ENCODE assay signal across 11 cellular contexts in genomic region chr5:123916331-123917121, GRCh38.
A peak's percentile ranks its signal among the peaks of the same experiment; 100 is the strongest.
DNase-seq lines count a peak whose midpoint lies in the region; TF ChIP-seq lines count a peak whose summit lies in the region.
"Had no signal": no experiment of that assay in that cellular context is flagged by ENCODE, and none has a peak within 500 bp of the region (broad histone marks: within the 10 kb centered on the region; RNA-seq: fewer than 3 reads in every experiment).

No MANE protein-coding gene starts in this region.

- no peaks in the 10 kb centered on the region for H4K20me1 ChIP-seq in neural progenitor cell (ENCODE audit: low read depth)

- no peak overlapping the region for H2AFZ ChIP-seq in neural progenitor cell (replicated peaks)

- no peaks in the 10 kb centered on the region for H3K27me3 ChIP-seq in endocrine pancreas (ENCODE audit: control insufficient read depth, insufficient read depth, low read length)
- no peaks in the 10 kb centered on the region for H3K27me3 ChIP-seq in neural progenitor cell
- H3K27me3 ChIP-seq: stomach had no signal

- H3F3A ChIP-seq in neural progenitor cell (ENCODE audit: low read depth), result no peaks in the 10 kb centered on the region

- no peak overlapping the region for H3K27ac ChIP-seq in neural progenitor cell
- H3K27ac ChIP-seq: stomach had no signal

- no peak overlapping the region for H3K9ac ChIP-seq in endocrine pancreas (ENCODE audit: control insufficient read depth, insufficient read depth, low read length)
- no peak overlapping the region for H3K9ac ChIP-seq in neural progenitor cell

- H3K36me3 ChIP-seq in endocrine pancreas (ENCODE audit: control insufficient read depth, insufficient read depth, low read length), result no peaks in the 10 kb centered on the region
- H3K36me3 ChIP-seq in neural progenitor cell, result no peaks in the 10 kb centered on the region
- H3K36me3 ChIP-seq: stomach had no signal

- TF ChIP-seq CTCF in endothelial cell (IDR thresholded peaks at IDR 0.05; ENCODE audit: unreplicated experiment), result no peak
- TF ChIP-seq CTCF in neural progenitor cell (IDR thresholded peaks at IDR 0.05), result no peak

- H3K36me3 Mint-ChIP-seq in endothelial cell (ENCODE audit: low read depth, unreplicated experiment) (no peaks in the 10 kb centered on the region), neural progenitor cell (peaks cover 2% of the 10 kb centered on the region)

- H3K4me1 ChIP-seq in endocrine pancreas (ENCODE audit: control insufficient read depth, insufficient read depth, low read length), result peaks cover 6% of the 10 kb centered on the region
- H3K4me1 ChIP-seq in neural progenitor cell, result no peaks in the 10 kb centered on the region

- H3K4me1 Mint-ChIP-seq in endothelial cell (ENCODE audit: unreplicated experiment), result no peaks in the 10 kb centered on the region
- H3K4me1 Mint-ChIP-seq in neural progenitor cell, result no peaks in the 10 kb centered on the region

- no peaks in the 10 kb centered on the region for H3K9me3 ChIP-seq in endocrine pancreas (ENCODE audit: control insufficient read depth, low read length)
- H3K9me3 ChIP-seq in neural progenitor cell (ENCODE audit: low read depth), result no peaks in the 10 kb centered on the region

- H3K79me2 ChIP-seq in neural progenitor cell (ENCODE audit: low read depth), result no peaks in the 10 kb centered on the region

- H3K27me3 Mint-ChIP-seq in endothelial cell (ENCODE audit: unreplicated experiment), result no peaks in the 10 kb centered on the region
- H3K27me3 Mint-ChIP-seq in neural progenitor cell (ENCODE audit: insufficient read depth, low read depth), result no peaks in the 10 kb centered on the region
- H3K27me3 Mint-ChIP-seq: progenitor cell of endocrine pancreas had no signal

- H3K27ac Mint-ChIP-seq in endothelial cell (ENCODE audit: unreplicated experiment) (no peak overlapping the region), neural progenitor cell (no peak overlapping the region)
- H3K27ac Mint-ChIP-seq: activated T-helper 1 cell treated with anti-CD3 and anti-CD28 coated beads, Interleukin-12 subunit alpha, Interleukin-12 subunit beta, Interleukin-2, Interleukin-4 antibody, amounts not matched to agents 30 ng/mL and 10 ng/mL and 1 ng/mL, durations not matched to agents 14 hours and 24 hours and 36 hours; progenitor cell of endocrine pancreas had no signal

- no peak overlapping the region for H3K4me3 Mint-ChIP-seq in endothelial cell (ENCODE audit: unreplicated experiment)
- H3K4me3 Mint-ChIP-seq in neural progenitor cell, result no peak overlapping the region
- H3K4me3 Mint-ChIP-seq: activated T-helper 1 cell treated with anti-CD3 and anti-CD28 coated beads, Interleukin-12 subunit alpha, Interleukin-12 subunit beta, Interleukin-2, Interleukin-4 antibody, amounts not matched to agents 30 ng/mL and 10 ng/mL and 1 ng/mL, durations not matched to agents 14 hours and 24 hours and 36 hours had no signal

- H3K4me3 ChIP-seq in endocrine pancreas (ENCODE audit: control insufficient read depth, insufficient read depth, low read length) (peak overlapping the region; percentile 42), neural progenitor cell (no peak overlapping the region)
- H3K4me3 ChIP-seq: stomach had no signal

- H3K4me2 ChIP-seq in neural progenitor cell, result no peak overlapping the region

- no peaks in the 10 kb centered on the region for H3K9me3 Mint-ChIP-seq in endothelial cell (ENCODE audit: unreplicated experiment)
- H3K9me3 Mint-ChIP-seq in neural progenitor cell, result peaks cover 19% of the 10 kb centered on the region

- DNase-seq in COLO829 (ENCODE audit: low spot score), result peak; percentile 6
- peak; percentile 2 for DNase-seq in NCI-H187 treated with DMSO at 0.1 percent for 48 hours (lab: John Stamatoyannopoulos, UW)
- peak; percentile 10 for DNase-seq in mucosa of gallbladder (ENCODE audit: low spot score)
- DNase-seq in endothelial cell (ENCODE audit: low spot score), result no peak
- no peak for DNase-seq in neural progenitor cell (ENCODE audit: low spot score)
- no peak for DNase-seq in SK-N-DZ (ENCODE audit: low spot score)
- DNase-seq in D341Med (ENCODE audit: low spot score), result no peak
- DNase-seq: stomach had no signal

Comparison
In these comparisons a context has a peak if more than half of its experiments do, and no peak if none do; other contexts are left out.
1. DNase-seq: peak in COLO829 (single experiment), NCI-H187 treated with DMSO at 0.1 percent for 48 hours (single experiment) and mucosa of gallbladder (single experiment); none in endothelial cell (single experiment), neural progenitor cell (single experiment), SK-N-DZ (single experiment) and D341Med (single experiment).